In the genomic region with DNA sequence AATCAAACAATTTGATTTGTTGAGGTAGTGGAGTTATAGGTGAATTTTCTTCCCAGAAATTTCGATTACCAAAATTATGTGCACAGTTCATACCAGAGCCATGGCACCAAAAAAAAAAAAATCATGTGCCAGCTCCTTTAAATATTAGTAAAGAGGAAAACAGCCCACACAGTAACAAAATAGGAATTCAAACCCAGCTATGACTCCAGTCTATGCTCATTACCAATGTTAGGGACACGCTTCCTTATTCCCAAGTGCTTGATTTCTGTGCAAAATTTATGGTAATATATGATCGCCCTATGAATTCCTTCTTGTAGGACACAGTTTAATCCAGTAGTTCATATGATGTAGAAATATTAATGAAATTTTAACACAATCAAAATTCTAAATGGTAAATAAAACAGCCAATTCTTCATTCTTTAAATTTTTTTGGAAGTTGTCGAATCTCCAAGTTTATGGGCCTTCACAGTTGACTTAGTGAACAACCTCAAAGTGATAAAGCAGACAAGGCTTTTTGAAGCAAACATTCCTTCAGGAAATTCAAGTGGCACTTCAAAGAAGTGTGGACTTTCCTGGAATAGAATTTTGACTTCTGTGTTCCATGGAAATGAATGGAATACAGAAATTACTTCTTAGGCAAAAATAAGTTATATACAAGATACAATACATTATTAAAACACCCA, we compare ENCODE assay signal across 9 cellular contexts. TPM values are rescaled to one million over a fixed set of nuclear protein-coding genes. Genes with fewer than 3 reads are reported as not detected.
DNase-seq lines count a peak whose midpoint lies in the region; ATAC-seq, FAIRE-seq and TF ChIP-seq lines count a peak whose summit lies in the region.
"Had no signal": no experiment of that assay in that cellular context is flagged by ENCODE, and none has a peak within 500 bp of the region (broad histone marks: within the 10 kb centered on the region; RNA-seq: fewer than 3 reads in every experiment).

No MANE protein-coding gene starts in this region.

- POLR2A ChIA-PET in A549 (lab: Yijun Ruan, JAX), result interaction anchor here (0.6 kb wide), 1 partner anchor 627 kb away, joined by 3 read pairs; the partner anchor contains the start of gene ACBD6
- POLR2A ChIA-PET in MCF 10A (lab: Yijun Ruan, JAX), result interaction anchor here (0.5 to 8.5 kb wide), 20 partner anchors 7 to 692 kb away, joined by 3 to 71 read pairs (median 4); partner anchors contain the start of genes CEP350 and TOR1AIP1

- CTCF ChIA-PET in A549 (lab: Yijun Ruan, JAX) (interaction anchor here (1.0 to 2.3 kb wide), 2 partner anchors 8 to 303 kb away, joined by 4 to 8 read pairs; no protein-coding TSS in a partner anchor), MCF 10A (lab: Yijun Ruan, JAX) (interaction anchor here (0.5 to 2.2 kb wide), 8 partner anchors 9 to 1149 kb away, joined by 3 to 7 read pairs (median 4); no protein-coding TSS in a partner anchor)

- H3K79me1 ChIP-seq in mesenchymal stem cell (replicated peaks; ENCODE audit: low read length, poor library complexity, severe bottlenecking), result no peaks in the 10 kb centered on the region

- no peak overlapping the region for H2BK120ac ChIP-seq in mesenchymal stem cell (ENCODE audit: low read depth, low read length)

- peaks cover 57% of the 10 kb centered on the region for H3K36me3 Mint-ChIP-seq in MCF 10A (ENCODE audit: insufficient read depth, unreplicated experiment)

- H4K8ac ChIP-seq in mesenchymal stem cell (ENCODE audit: low read length), result no peak overlapping the region

- no peak overlapping the region for H3K4ac ChIP-seq in mesenchymal stem cell (ENCODE audit: low read depth in 1 of 2, low read length in 2 of 2)

- no peaks in the 10 kb centered on the region for H3K9me3 Mint-ChIP-seq in MCF 10A (ENCODE audit: unreplicated experiment)

- peak overlapping the region; percentile 77 for H3K4me3 Mint-ChIP-seq in MCF 10A (ENCODE audit: unreplicated experiment)

- H3K23ac ChIP-seq in mesenchymal stem cell (ENCODE audit: low read length in 2 of 2), result no peak overlapping the region

- H3K4me1 Mint-ChIP-seq in MCF 10A (ENCODE audit: insufficient read depth, unreplicated experiment), result peaks cover 58% of the 10 kb centered on the region

- H2AFZ ChIP-seq in mesenchymal stem cell (ENCODE audit: low read depth, low read length), result no peak overlapping the region

- TF ChIP-seq RAD21 in A549 (conservative IDR thresholded peaks at IDR 0.05 in 1 of 2, IDR thresholded peaks at IDR 0.05 in 1 of 2), result no peak

- TF ChIP-seq CTCF in A549 (IDR thresholded peaks at IDR 0.05) (no peak), MCF 10A (IDR thresholded peaks at IDR 0.05; ENCODE audit: unreplicated experiment) (no peak)

- H3K9me3 ChIP-seq in A549 (no peaks in the 10 kb centered on the region), HUES48 (ENCODE audit: control insufficient read depth, insufficient read depth, low read length) (no peaks in the 10 kb centered on the region), mesenchymal stem cell (ENCODE audit: control insufficient read depth, low read length) (no peaks in the 10 kb centered on the region)

- TF ChIP-seq EP300 in A549 (IDR thresholded peaks at IDR 0.05), result no peak

- FAIRE-seq in A549 (lab: Jason Lieb, UNC), result no peak

- no peak overlapping the region for H2AK5ac ChIP-seq in mesenchymal stem cell (ENCODE audit: low read length, severe bottlenecking)

- ATAC-seq in A549 (no peak), GM18502 (IDR thresholded peaks at IDR 0.05; ENCODE audit: poor library complexity, unreplicated experiment) (no peak)

- no peak overlapping the region for H2BK15ac ChIP-seq in mesenchymal stem cell (ENCODE audit: low read depth, poor library complexity, severe bottlenecking)

- no peak for TF ChIP-seq POLR2A in A549 (IDR thresholded peaks at IDR 0.05; ENCODE audit: low read length)

- H3K4me1 ChIP-seq in A549 (peaks cover 47% of the 10 kb centered on the region), HUES48 (ENCODE audit: control insufficient read depth, insufficient read depth, low read length) (peaks cover 6% of the 10 kb centered on the region; the same call in 1 of the 2 replicates), mesenchymal stem cell (ENCODE audit: control insufficient read depth, insufficient read depth, low read depth, low read length) (peaks cover 5% of the 10 kb centered on the region)

- H3K27me3 ChIP-seq in HUES48 (ENCODE audit: control insufficient read depth, insufficient read depth, low read length), result no peaks in the 10 kb centered on the region
- no peaks in the 10 kb centered on the region for H3K27me3 ChIP-seq in mesenchymal stem cell (ENCODE audit: control insufficient read depth in 1 of 2, insufficient read depth in 1 of 2, low read length in 2 of 2)

- no peak overlapping the region; the same call in 2 of the 3 replicates for H3K4me3 ChIP-seq in A549
- peak overlapping the region; percentile 85; the same call in 1 of the 2 replicates for H3K4me3 ChIP-seq in HUES48 (ENCODE audit: low read depth, low read length)
- H3K4me3 ChIP-seq in mesenchymal stem cell (ENCODE audit: insufficient read depth in 1 of 2, low read depth in 1 of 2, low read length in 2 of 2), result peak overlapping the region in 1 of 2 experiments; percentile 95

- H3K27ac Mint-ChIP-seq in MCF 10A (ENCODE audit: low read depth, unreplicated experiment), result peak overlapping the region; percentile 92

- no peak overlapping the region for H3K27ac ChIP-seq in A549
- H3K27ac ChIP-seq in HUES48 (ENCODE audit: low read depth, low read length), result peak overlapping the region; percentile 18
- H3K27ac ChIP-seq in mesenchymal stem cell (ENCODE audit: low read length, poor library complexity, severe bottlenecking), result no peak overlapping the region

- H3K9ac ChIP-seq in HUES48 (ENCODE audit: low read depth, low read length), result no peak overlapping the region
- peak overlapping the region; percentile 96 for H3K9ac ChIP-seq in mesenchymal stem cell (ENCODE audit: low read length)

- no peak overlapping the region for H4K91ac ChIP-seq in mesenchymal stem cell (ENCODE audit: low read length)

- BruUV-seq in MCF 10A (replicated peaks; lab: Mats Ljungman, UMichigan), result no TSS peak

- WGBS in A549 (ENCODE audit: missing lambda C conversion rate), result 91% methylated on average over 4 of the region's 4 CpGs
- 81% methylated on average over 1 of the region's 4 CpGs for WGBS in mesenchymal stem cell

- DNase-seq in A549 (ENCODE audit: low read depth in 1 of 2, low spot score in 1 of 2) (no peak), MCF 10A (ENCODE audit: unreplicated experiment) (no peak), mesenchymal stem cell (peak; percentile 3), NCI-H69 (lab: John Stamatoyannopoulos, UW) (no peak), NCI-H187 (lab: John Stamatoyannopoulos, UW) (no peak), NCI-H524 treated with DMSO at 0.1 percent for 48 hours (lab: John Stamatoyannopoulos, UW) (no peak)
- DNase-seq: activated CD8-positive, alpha-beta memory T cell treated with anti-CD3 and anti-CD28 coated beads, Interleukin-2, amount 50 U/mL, for 4 hours had no signal

- H3K36me3 ChIP-seq in HUES48 (ENCODE audit: control insufficient read depth, insufficient read depth, low read length) (peaks cover 29% of the 10 kb centered on the region), mesenchymal stem cell (ENCODE audit: control insufficient read depth in 1 of 2, insufficient read depth in 2 of 2, low read depth in 1 of 2, low read length in 2 of 2) (peaks cover 5 to 33% of the 10 kb centered on the region in 2 experiments)

- peak overlapping the region; percentile 82 for H3K4me2 ChIP-seq in A549
- H3K4me2 ChIP-seq in mesenchymal stem cell (ENCODE audit: low read length, poor library complexity, severe bottlenecking), result peak overlapping the region; percentile 16

- H3K14ac ChIP-seq in mesenchymal stem cell (ENCODE audit: low read length in 2 of 2), result no peak overlapping the region

- H2BK5ac ChIP-seq in mesenchymal stem cell (ENCODE audit: low read depth, low read length, poor library complexity, severe bottlenecking), result no peak overlapping the region

- H2BK12ac ChIP-seq in mesenchymal stem cell (ENCODE audit: low read length in 2 of 2), result no peak overlapping the region

- no peak overlapping the region for H3K18ac ChIP-seq in mesenchymal stem cell (ENCODE audit: low read depth in 1 of 2, low read length in 2 of 2)

- H3K27me3 Mint-ChIP-seq in MCF 10A (ENCODE audit: insufficient read depth, unreplicated experiment), result no peaks in the 10 kb centered on the region

- intact Hi-C loops in MCF 10A (cut with micrococcal nuclease), result loop anchor here (10.0 kb wide), 1 partner anchor 599 kb away; no protein-coding TSS in a partner anchor

TF ChIP-seq in A549, 52 proteins besides CTCF, POLR2A, EP300 and RAD21 (continues in another document):
- TF ChIP-seq HDAC2 (IDR thresholded peaks at IDR 0.05), result no peak
- TF ChIP-seq FOSL2 (IDR thresholded peaks at IDR 0.05), result no peak
- TF ChIP-seq FOSL2 (CRISPR knock-in tag; IDR thresholded peaks at IDR 0.05), result no peak
- TF ChIP-seq EHMT2 (IDR thresholded peaks at IDR 0.05; ENCODE audit: low read depth), result no peak
- no peak for TF ChIP-seq CBX2 (IDR thresholded peaks at IDR 0.05; ENCODE audit: borderline replicate concordance, low read depth)
- TF ChIP-seq JUNB (IDR thresholded peaks at IDR 0.05), result no peak
- no peak for TF ChIP-seq MYC (IDR thresholded peaks at IDR 0.05; ENCODE audit: borderline replicate concordance, low read length)
- no peak for TF ChIP-seq ATOH8 (CRISPR knock-in tag; IDR thresholded peaks at IDR 0.05; ENCODE audit: low read depth)

RNA-seq across cellular contexts. Expression of gene TOR1AIP2, which starts 1.9 kb away (rescaled TPM):
- polyA plus RNA-seq in A549 (2011; rRNA removed), result 35.0 and 38.3 TPM in 2 replicates
- polyA plus RNA-seq in A549 (2012; cell fraction: cytosol; rRNA removed), result 6.4 and 7.6 TPM in 2 replicates
- 3.4 and 6.4 TPM in 2 replicates for polyA plus RNA-seq in A549 (2012; cell fraction: nucleus; rRNA removed)
- 15.3 to 17.1 TPM (median 16.2 TPM) in 3 replicates for polyA plus RNA-seq in A549 (2017; fragmentation: RNase III; extraction: RNeasy Plus Mini Kit Qiagen cat#74134 plus additional on column Dnase treatment)
- polyA minus RNA-seq in A549 (2011; rRNA and poly(A)+ RNA removed), result 79.7 and 93.7 TPM in 2 replicates
- total RNA-seq in MCF 10A (2022), result 160 and 166 TPM in 2 replicates
- 48.7 TPM for polyA plus RNA-seq in mesenchymal stem cell (2013, experiment 1 of 2)
- 48.3 TPM for polyA plus RNA-seq in mesenchymal stem cell (2013, experiment 2 of 2)

RNA-seq across cellular contexts. Expression of gene TOR1AIP1, which starts 6.3 kb away (rescaled TPM):
- polyA plus RNA-seq in A549 (2011; rRNA removed), result 38.4 and 44.4 TPM in 2 replicates
- polyA plus RNA-seq in A549 (2012; cell fraction: cytosol; rRNA removed), result 11.0 and 11.5 TPM in 2 replicates
- polyA plus RNA-seq in A549 (2012; cell fraction: nucleus; rRNA removed), result 5.5 and 6.7 TPM in 2 replicates
- 29.0 to 31.3 TPM (median 31.1 TPM) in 3 replicates for polyA plus RNA-seq in A549 (2017; fragmentation: RNase III; extraction: RNeasy Plus Mini Kit Qiagen cat#74134 plus additional on column Dnase treatment)
- polyA minus RNA-seq in A549 (2011; rRNA and poly(A)+ RNA removed), result 16.1 and 21.6 TPM in 2 replicates
- total RNA-seq in MCF 10A (2022), result 52.4 and 53.7 TPM in 2 replicates
- 49.0 TPM for polyA plus RNA-seq in mesenchymal stem cell (2013, experiment 1 of 2)
- 44.3 TPM for polyA plus RNA-seq in mesenchymal stem cell (2013, experiment 2 of 2)
